ENCODE assay signal across 20 cellular contexts in the genomic region with DNA sequence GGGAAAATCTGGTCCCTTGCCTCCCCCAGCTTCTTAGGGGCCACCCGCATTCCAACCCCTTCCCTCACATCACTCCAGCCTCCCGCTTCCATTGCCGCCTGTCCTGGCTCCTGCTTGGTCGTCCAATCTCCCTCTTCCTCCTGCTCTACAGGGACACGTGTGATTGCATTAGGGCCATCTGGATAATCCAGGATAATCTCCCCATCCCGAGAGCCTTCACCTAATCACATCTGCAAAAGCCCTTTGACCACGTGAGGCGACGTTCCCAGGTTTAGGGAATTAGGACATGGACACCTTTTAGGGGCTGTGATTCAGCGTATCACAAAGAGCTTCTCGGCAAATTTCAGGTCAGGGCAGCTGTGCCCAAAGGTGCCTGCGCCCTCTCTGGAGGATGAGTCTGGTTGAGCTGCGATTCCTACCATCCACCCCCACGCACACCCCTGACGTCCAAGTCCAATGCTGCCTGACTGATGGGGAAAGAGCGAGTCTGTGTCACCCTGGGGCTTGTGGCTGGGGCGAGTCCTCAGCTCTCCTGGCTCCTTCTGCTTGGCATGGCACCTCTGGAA.
DNase-seq lines count a peak whose midpoint lies in the region; ATAC-seq, FAIRE-seq and TF ChIP-seq lines count a peak whose summit lies in the region.
"Had no signal": no experiment of that assay in that cellular context is flagged by ENCODE, and none has a peak within 500 bp of the region (broad histone marks: within the 10 kb centered on the region; RNA-seq: fewer than 3 reads in every experiment).

No MANE protein-coding gene starts in this region.

- no peak overlapping the region for H2BK120ac ChIP-seq in H1 (replicated peaks; ENCODE audit: low read depth, low read length)

- H3K79me1 ChIP-seq in H1 (ENCODE audit: low read depth, low read length): no peaks in the 10 kb centered on the region

- no peak for FAIRE-seq in H1 (lab: Jason Lieb, UNC)
- FAIRE-seq: A204.1, GM19239, K562 had no signal

- no peak overlapping the region for H2AK5ac ChIP-seq in H1 (ENCODE audit: low read depth, low read length)

- H4K91ac ChIP-seq in H1 (replicated peaks; ENCODE audit: insufficient read length, low read length): no peak overlapping the region

- H3K27me3 Mint-ChIP-seq in CD14-positive monocyte (ENCODE audit: low read depth in 3 of 3): peaks cover 3 to 8% (median 8%) of the 10 kb centered on the region in 3 donors

- no peak overlapping the region for H3K27ac Mint-ChIP-seq in CD14-positive monocyte

- no peak overlapping the region for H4K5ac ChIP-seq in H1 (ENCODE audit: insufficient read length, low read depth, low read length)

- no peak overlapping the region for H2BK5ac ChIP-seq in H1 (ENCODE audit: low read depth, low read length)

- no peak overlapping the region for H2BK15ac ChIP-seq in H1 (ENCODE audit: low read length)

- TF ChIP-seq EP300 in H1 (IDR thresholded peaks at IDR 0.05; ENCODE audit: borderline replicate concordance in 1 of 2, low read depth in 2 of 2, low read length in 2 of 2): no peak

- H3K4ac ChIP-seq in H1 (replicated peaks; ENCODE audit: insufficient read length, low read depth, low read length): no peak overlapping the region

- TF ChIP-seq RAD21 in H1 (IDR thresholded peaks at IDR 0.05 in 1 of 2, conservative IDR thresholded peaks at IDR 0.05 in 1 of 2; ENCODE audit: low read depth in 2 of 2, low read length in 2 of 2): 0 out of 4 replicates have a peak, but pooled peaks of 1 of the 2 experiments have one; percentile 12

- 90% methylated on average over 17 of the region's 17 CpGs; no CpG with 5 or more reads in 1 of the 2 experiments for WGBS in H1 (ENCODE audit: extremely low coverage in 1 of 2, insufficient coverage in 1 of 2, insufficient read length in 1 of 2, insufficient replicate concordance in 2 of 2, low coverage in 1 of 2, low lambda C conversion rate in 2 of 2, missing lambda C conversion rate in 1 of 2), 2 experiments
- WGBS in aorta, 2 donors: 95 to 96% methylated on average over 17 of the region's 17 CpGs

- H3K4me2 ChIP-seq in H1 (ENCODE audit: insufficient read depth in 1 of 2, low read depth in 2 of 2, low read length in 2 of 2): no peak overlapping the region

- DNase-seq in left ventricle myocardium inferior (peak; percentile 1), right atrium auricular region (ENCODE audit: low spot score) (no peak), NCI-H524 treated with DMSO at 0.1 percent for 48 hours (lab: John Stamatoyannopoulos, UW) (peak; percentile 81), H1 (ENCODE audit: low read depth in 1 of 2, low spot score in 2 of 2) (no peak), aorta (peak; percentile 14 to 46), dedifferentiated amniotic fluid mesenchymal stem cell (ENCODE audit: extremely low spot score) (no peak), CD14-positive monocyte (ENCODE audit: low spot score) (no peak)
- DNase-seq: H7; MM.1S; NCI-H1048; NCI-H1417 treated with DMSO at 0.1 percent for 48 hours; NCI-H187; NCI-H446; NK-92 treated with Interleukin-12 subunit alpha and Interleukin-12 subunit beta, amount 100 ng/mL, for 24 hours; SJCRH30 had no signal

- H2AFZ ChIP-seq in H1 (ENCODE audit: low read length): no peak overlapping the region

- CTCF ChIA-PET in H1 (lab: Charles Lee; ENCODE audit: partially characterized antibody): interaction anchor here (0.6 to 9.5 kb wide), 5 partner anchors 8 to 90 kb away, joined by 3 to 80 read pairs (median 3); no protein-coding TSS in a partner anchor

- no peak overlapping the region for H2BK12ac ChIP-seq in H1 (ENCODE audit: low read depth, low read length)

- H3K18ac ChIP-seq in H1 (ENCODE audit: extremely low read depth, low read length): no peak overlapping the region

- no peak overlapping the region for H4K8ac ChIP-seq in H1 (ENCODE audit: extremely low read depth, insufficient read depth, low read length)

- H3K79me2 ChIP-seq in H1 (ENCODE audit: control insufficient read depth in 1 of 2, insufficient read depth in 2 of 2, low read length in 2 of 2): no peaks in the 10 kb centered on the region

- H3K9me3 Mint-ChIP-seq in CD14-positive monocyte: no peaks in the 10 kb centered on the region

- no peak overlapping the region for H3K14ac ChIP-seq in H1 (ENCODE audit: insufficient read length)

- H3K23me2 ChIP-seq in H1 (ENCODE audit: low read depth, low read length): no peaks in the 10 kb centered on the region

- H3K36me3 ChIP-seq in left ventricle myocardium inferior: no peaks in the 10 kb centered on the region
- no peaks in the 10 kb centered on the region for H3K36me3 ChIP-seq in right atrium auricular region
- no peaks in the 10 kb centered on the region for H3K36me3 ChIP-seq in H1 (ENCODE audit: control insufficient read depth in 2 of 4, insufficient read depth in 4 of 4, low read length in 3 of 4)
- H3K36me3 ChIP-seq in aorta (ENCODE audit: control insufficient read depth in 1 of 2, insufficient read depth in 2 of 2, low read length in 1 of 2): no peaks in the 10 kb centered on the region
- H3K36me3 ChIP-seq: SJCRH30 had no signal

- H4K20me1 ChIP-seq in H1 (replicated peaks in 1 of 2; ENCODE audit: control insufficient read depth in 1 of 2, insufficient read depth in 2 of 2, low read length in 2 of 2): no peaks in the 10 kb centered on the region

- POLR2A ChIA-PET in H1 (lab: Charles Lee; ENCODE audit: partially characterized antibody): no interaction called here

- H3K27ac ChIP-seq in left ventricle myocardium inferior (replicated peaks) (no peak overlapping the region), right atrium auricular region (no peak overlapping the region), H1 (ENCODE audit: low read depth, low read length) (no peak overlapping the region), aorta (ENCODE audit: low read depth in 1 of 2, low read length in 2 of 2) (no peak overlapping the region)
- H3K27ac ChIP-seq: C4-2B, SJCRH30 had no signal

- H3K27me3 ChIP-seq in left ventricle myocardium inferior (ENCODE audit: low read depth): peaks cover 5% of the 10 kb centered on the region
- no peaks in the 10 kb centered on the region for H3K27me3 ChIP-seq in right atrium auricular region
- H3K27me3 ChIP-seq in H1 (replicated peaks in 1 of 4; ENCODE audit: control insufficient read depth in 3 of 4, extremely low read depth in 1 of 4, insufficient read depth in 3 of 4, low read length in 3 of 4): no peaks in the 10 kb centered on the region; a peak in 1 of 7 replicates
- no peaks in the 10 kb centered on the region for H3K27me3 ChIP-seq in aorta (ENCODE audit: control insufficient read depth in 1 of 2, insufficient read depth in 2 of 2, low read length in 1 of 2)
- H3K27me3 ChIP-seq: SJCRH30 had no signal

- no peak overlapping the region for H3K4me3 Mint-ChIP-seq in CD14-positive monocyte

- no peak overlapping the region for H3K4me3 ChIP-seq in left ventricle myocardium inferior
- no peak overlapping the region for H3K4me3 ChIP-seq in right atrium auricular region
- H3K4me3 ChIP-seq in H1 (ENCODE audit: extremely low read depth in 1 of 4, insufficient read depth in 2 of 4, low read depth in 3 of 4, low read length in 4 of 4): no peak overlapping the region
- no peak overlapping the region for H3K4me3 ChIP-seq in aorta (ENCODE audit: low read length in 2 of 2)
- H3K4me3 ChIP-seq: K562, SJCRH30 had no signal

- H3K23ac ChIP-seq in H1 (ENCODE audit: insufficient read length): no peak overlapping the region

- no peak for TF ChIP-seq CTCF in left ventricle myocardium inferior (IDR thresholded peaks at IDR 0.05; ENCODE audit: borderline replicate concordance)
- no peak for TF ChIP-seq CTCF in right atrium auricular region (IDR thresholded peaks at IDR 0.05)
- TF ChIP-seq CTCF in H1 (IDR thresholded peaks at IDR 0.05; ENCODE audit: control extremely low read depth in 1 of 3, insufficient read depth in 1 of 3, low read depth in 1 of 3, low read length in 3 of 3): no peak
- no peak for TF ChIP-seq CTCF in CD14-positive monocyte (IDR thresholded peaks at IDR 0.05)

- ATAC-seq in aorta (ENCODE audit: low FRiP score): no peak
- ATAC-seq: K562, Panc1 had no signal

- H3K4me1 ChIP-seq in left ventricle myocardium inferior (peaks cover 15% of the 10 kb centered on the region), right atrium auricular region (peaks cover 0 to 17% of the 10 kb centered on the region in 2 donors), H1 (replicated peaks in 1 of 4; ENCODE audit: control insufficient read depth in 3 of 4, insufficient read depth in 4 of 4, low read length in 3 of 4) (peaks cover 0 to 2% (median under 1%) of the 10 kb centered on the region in 4 experiments; a peak in 1 of 7 replicates), aorta (ENCODE audit: control insufficient read depth in 1 of 2, insufficient read depth in 2 of 2, low read length in 2 of 2) (no peaks in the 10 kb centered on the region)

- no peak for TF ChIP-seq POLR2A in H1 (IDR thresholded peaks at IDR 0.05; ENCODE audit: control extremely low read depth in 1 of 2, low read depth in 2 of 2, low read length in 2 of 2)

- no peaks in the 10 kb centered on the region for H3K9me3 ChIP-seq in left ventricle myocardium inferior (replicated peaks)
- no peaks in the 10 kb centered on the region for H3K9me3 ChIP-seq in right atrium auricular region
- H3K9me3 ChIP-seq in H1 (ENCODE audit: insufficient read depth in 2 of 2, low read depth in 1 of 2, low read length in 1 of 2): no peaks in the 10 kb centered on the region
- H3K9me3 ChIP-seq in aorta (ENCODE audit: control insufficient read depth, low read length): no peaks in the 10 kb centered on the region
- H3K9me3 ChIP-seq: SJCRH30 had no signal

- H3K56ac ChIP-seq in H1 (replicated peaks; ENCODE audit: insufficient read length, low read depth, low read length): no peak overlapping the region

- H3K36me3 Mint-ChIP-seq in CD14-positive monocyte: no peaks in the 10 kb centered on the region

- intact Hi-C loops in left ventricle myocardium inferior (cut with micrococcal nuclease) (no loop called here), aorta (cut with DNase I) (no loop called here), CD14-positive monocyte (cut with micrococcal nuclease) (no loop called here)

- no peaks in the 10 kb centered on the region for H3K4me1 Mint-ChIP-seq in CD14-positive monocyte

- H2BK20ac ChIP-seq in H1 (ENCODE audit: low read length): no peak overlapping the region

- no peak overlapping the region for H3K9ac ChIP-seq in H1 (replicated peaks in 1 of 4; ENCODE audit: extremely low read depth in 1 of 4, low read depth in 3 of 4, low read length in 3 of 4)

TF ChIP-seq in H1, 55 proteins besides CTCF, POLR2A, EP300 and RAD21 (continues in another document):
- TF ChIP-seq CBX5 (IDR thresholded peaks at IDR 0.05; ENCODE audit: low read depth, low read length) (no peak), JUND (IDR thresholded peaks at IDR 0.05; ENCODE audit: low read length) (no peak), TEAD4 (IDR thresholded peaks at IDR 0.05; ENCODE audit: low read depth, low read length) (peak; percentile 51; the same call in 1 of the 2 replicates), GABPA (IDR thresholded peaks at IDR 0.05; ENCODE audit: borderline replicate concordance, insufficient read depth, low read length) (no peak)

Comparison
In these comparisons a context has a peak if more than half of its experiments do, and no peak if none do; other contexts are left out.
1. DNase-seq: peak in left ventricle myocardium inferior (single experiment), NCI-H524 treated with DMSO at 0.1 percent for 48 hours (single experiment) and aorta (2 of 2); none in right atrium auricular region (single experiment), H1 (0 of 2), dedifferentiated amniotic fluid mesenchymal stem cell (single experiment) and CD14-positive monocyte (single experiment).